In the genomic region with DNA sequence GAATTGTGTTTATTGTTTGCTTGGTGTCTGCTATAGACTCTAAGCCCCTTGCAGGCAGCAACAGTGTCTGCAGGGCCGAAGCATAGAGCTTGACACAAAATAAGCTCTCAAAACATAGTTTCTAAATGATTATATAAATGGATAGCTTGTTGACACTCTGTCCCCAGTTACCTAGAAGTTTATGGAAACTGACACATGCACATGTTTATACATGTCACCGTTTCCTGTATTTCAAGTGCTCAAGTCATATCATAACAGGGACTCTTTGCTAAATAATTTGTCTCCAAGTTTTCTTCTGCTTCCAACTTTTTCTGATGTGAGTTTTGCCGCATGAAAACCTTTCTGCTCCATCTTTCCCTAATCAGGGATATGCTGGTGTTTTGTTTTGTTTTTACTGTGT, we compare ENCODE assay signal across 30 cellular contexts. TPM values are rescaled to one million over a fixed set of nuclear protein-coding genes. Genes with fewer than 3 reads are reported as not detected.
"Had no signal": no experiment of that assay in that cellular context is flagged by ENCODE, and none has a peak within 500 bp of the region (broad histone marks: within the 10 kb centered on the region; RNA-seq: fewer than 3 reads in every experiment).

No MANE protein-coding gene starts in this region.

- H3K4me3 Mint-ChIP-seq: activated CD4-positive, alpha-beta T cell treated with anti-CD3 and anti-CD28 coated beads for 36 hours; activated CD4-positive, alpha-beta T cell treated with anti-CD3 and anti-CD28 coated beads, Interleukin-2, amount 10 ng/mL, durations not matched to agents 7 days and 5 days; activated CD8-positive, alpha-beta T cell treated with anti-CD3 and anti-CD28 coated beads for 36 hours; activated naive CD4-positive, alpha-beta T cell treated with anti-CD3 and anti-CD28 coated beads, Interleukin-2, amount 10 ng/mL, durations not matched to agents 7 days and 5 days; activated naive CD8-positive, alpha-beta T cell treated with anti-CD3 and anti-CD28 coated beads, Interleukin-2, amount 10 ng/mL, durations not matched to agents 7 days and 5 days; activated T-cell treated with anti-CD3 and anti-CD28 coated beads, Interleukin-2, amount 50 U/mL, for 4 hours; brain; central memory CD8-positive, alpha-beta T cell; dendritic cell treated with granulocyte-macrophage colony-stimulating factor and Interleukin-4, amounts not matched to agents 40 ng/mL and 50 ng/mL, for 4 days; endodermal cell had no signal

- H3K36me3 Mint-ChIP-seq: activated naive CD8-positive, alpha-beta T cell treated with anti-CD3 and anti-CD28 coated beads, Interleukin-2, amount 10 ng/mL, durations not matched to agents 7 days and 5 days; brain had no signal

- H3K4me3 ChIP-seq: ascending aorta, breast epithelium, coronary artery, dorsolateral prefrontal cortex, esophagus muscularis mucosa, gastroesophageal sphincter, heart right ventricle had no signal

- H3K4me1 ChIP-seq: ascending aorta, breast epithelium, esophagus muscularis mucosa, gastroesophageal sphincter, heart right ventricle had no signal

- H3K27ac Mint-ChIP-seq: activated CD4-positive, alpha-beta T cell treated with anti-CD3 and anti-CD28 coated beads for 36 hours; activated CD4-positive, alpha-beta T cell treated with anti-CD3 and anti-CD28 coated beads, Interleukin-2, amount 10 ng/mL, durations not matched to agents 7 days and 5 days; activated CD8-positive, alpha-beta T cell treated with anti-CD3 and anti-CD28 coated beads for 36 hours; activated naive CD4-positive, alpha-beta T cell treated with anti-CD3 and anti-CD28 coated beads, Interleukin-2, amount 10 ng/mL, durations not matched to agents 7 days and 5 days; activated naive CD4-positive, alpha-beta T cell treated with anti-CD3 and anti-CD28 coated beads, Interleukin-2, amount 50 U/mL, for 72 hours; activated naive CD8-positive, alpha-beta T cell treated with anti-CD3 and anti-CD28 coated beads, Interleukin-2, amount 10 ng/mL, durations not matched to agents 7 days and 5 days; brain; dendritic cell treated with granulocyte-macrophage colony-stimulating factor and Interleukin-4, amounts not matched to agents 40 ng/mL and 50 ng/mL, for 4 days; endodermal cell had no signal

- H3K27me3 Mint-ChIP-seq: dendritic cell treated with granulocyte-macrophage colony-stimulating factor and Interleukin-4, amounts not matched to agents 40 ng/mL and 50 ng/mL, for 4 days had no signal

- ATAC-seq: activated CD4-positive, alpha-beta T cell treated with anti-CD3 and anti-CD28 coated beads for 36 hours; activated CD8-positive, alpha-beta T cell treated with anti-CD3 and anti-CD28 coated beads for 36 hours; activated T-cell treated with anti-CD3 and anti-CD28 coated beads, Interleukin-2, amount 50 U/mL, for 4 hours; gastroesophageal sphincter; heart right ventricle had no signal

- DNase-seq: activated CD4-positive, alpha-beta T cell treated with anti-CD3 and anti-CD28 coated beads for 36 hours; activated CD4-positive, alpha-beta T cell treated with anti-CD3 and anti-CD28 coated beads, Interleukin-2, amount 10 ng/mL, durations not matched to agents 7 days and 5 days; activated CD4-positive, alpha-beta T cell treated with anti-CD3 and anti-CD28 coated beads, Interleukin-2, amount 50 U/mL, for 4 hours; activated CD4-positive, CD25-positive, alpha-beta regulatory T cell; activated CD4-positive, CD25-positive, alpha-beta regulatory T cell treated with anti-CD3 and anti-CD28 coated beads, Interleukin-2, amount 50 U/mL, for 72 hours; activated CD8-positive, alpha-beta memory T cell treated with anti-CD3 and anti-CD28 coated beads for 24 hours; activated CD8-positive, alpha-beta T cell treated with anti-CD3 and anti-CD28 coated beads for 36 hours; activated gamma-delta T cell; activated naive CD4-positive, alpha-beta T cell; activated naive CD4-positive, alpha-beta T cell treated with anti-CD3 and anti-CD28 coated beads, Interleukin-2, amount 10 ng/mL, durations not matched to agents 7 days and 5 days; activated naive CD8-positive, alpha-beta T cell treated with anti-CD3 and anti-CD28 coated beads, Interleukin-2, amount 10 ng/mL, durations not matched to agents 7 days and 5 days; activated T-cell treated with anti-CD3 and anti-CD28 coated beads, Interleukin-2, amount 50 U/mL, for 4 hours; dorsolateral prefrontal cortex; effector memory CD4-positive, alpha-beta T cell; endodermal cell; erythroblast; foreskin melanocyte; heart right ventricle had no signal

- H3K27ac ChIP-seq: ascending aorta, breast epithelium, coronary artery, dorsolateral prefrontal cortex, esophagus muscularis mucosa, gastroesophageal sphincter, heart right ventricle had no signal

- H3K4me1 Mint-ChIP-seq: activated CD4-positive, alpha-beta T cell treated with anti-CD3 and anti-CD28 coated beads for 36 hours; brain; central memory CD8-positive, alpha-beta T cell had no signal

- H3K27me3 ChIP-seq: ascending aorta, breast epithelium, gastroesophageal sphincter had no signal

- H3K36me3 ChIP-seq: ascending aorta, breast epithelium, esophagus muscularis mucosa, gastroesophageal sphincter, heart right ventricle had no signal

RNA-seq across cellular contexts. Expression of gene OR6X1, which starts 3.7 kb away (rescaled TPM):
- total RNA-seq: activated CD4-positive, alpha-beta T cell treated with anti-CD3 and anti-CD28 coated beads for 36 hours; activated CD4-positive, alpha-beta T cell treated with anti-CD3 and anti-CD28 coated beads, Interleukin-2, amount 10 ng/mL, durations not matched to agents 7 days and 5 days; activated CD8-positive, alpha-beta T cell treated with anti-CD3 and anti-CD28 coated beads for 36 hours; activated naive CD4-positive, alpha-beta T cell treated with anti-CD3 and anti-CD28 coated beads, Interleukin-2, amount 50 U/mL, for 72 hours; activated naive CD8-positive, alpha-beta T cell treated with anti-CD3 and anti-CD28 coated beads, Interleukin-2, amount 10 ng/mL, durations not matched to agents 7 days and 5 days; activated T-cell treated with anti-CD3 and anti-CD28 coated beads, Interleukin-2, amount 50 U/mL, for 4 hours; ascending aorta; breast epithelium; cardiac septum; cerebellum; dorsolateral prefrontal cortex; endodermal cell; esophagus muscularis mucosa; gastroesophageal sphincter; glomerular endothelial cell; heart right ventricle had no signal
- polyA plus RNA-seq: heart right ventricle had no signal

RNA-seq across cellular contexts. Expression of gene OR6M1, which starts 48.2 kb away (rescaled TPM):
- total RNA-seq: activated CD4-positive, alpha-beta T cell treated with anti-CD3 and anti-CD28 coated beads for 36 hours; activated CD4-positive, alpha-beta T cell treated with anti-CD3 and anti-CD28 coated beads, Interleukin-2, amount 10 ng/mL, durations not matched to agents 7 days and 5 days; activated CD8-positive, alpha-beta T cell treated with anti-CD3 and anti-CD28 coated beads for 36 hours; activated naive CD4-positive, alpha-beta T cell treated with anti-CD3 and anti-CD28 coated beads, Interleukin-2, amount 50 U/mL, for 72 hours; activated naive CD8-positive, alpha-beta T cell treated with anti-CD3 and anti-CD28 coated beads, Interleukin-2, amount 10 ng/mL, durations not matched to agents 7 days and 5 days; activated T-cell treated with anti-CD3 and anti-CD28 coated beads, Interleukin-2, amount 50 U/mL, for 4 hours; ascending aorta; breast epithelium; cardiac septum; cerebellum; dorsolateral prefrontal cortex; endodermal cell; esophagus muscularis mucosa; gastroesophageal sphincter; glomerular endothelial cell; heart right ventricle had no signal
- polyA plus RNA-seq: heart right ventricle had no signal
